In genomic region chr10:102055647-102056419, GRCh38 we compare ENCODE assay signal across 1 cellular context.
TF ChIP-seq lines count a peak whose summit lies in the region.

A gene with protein sequence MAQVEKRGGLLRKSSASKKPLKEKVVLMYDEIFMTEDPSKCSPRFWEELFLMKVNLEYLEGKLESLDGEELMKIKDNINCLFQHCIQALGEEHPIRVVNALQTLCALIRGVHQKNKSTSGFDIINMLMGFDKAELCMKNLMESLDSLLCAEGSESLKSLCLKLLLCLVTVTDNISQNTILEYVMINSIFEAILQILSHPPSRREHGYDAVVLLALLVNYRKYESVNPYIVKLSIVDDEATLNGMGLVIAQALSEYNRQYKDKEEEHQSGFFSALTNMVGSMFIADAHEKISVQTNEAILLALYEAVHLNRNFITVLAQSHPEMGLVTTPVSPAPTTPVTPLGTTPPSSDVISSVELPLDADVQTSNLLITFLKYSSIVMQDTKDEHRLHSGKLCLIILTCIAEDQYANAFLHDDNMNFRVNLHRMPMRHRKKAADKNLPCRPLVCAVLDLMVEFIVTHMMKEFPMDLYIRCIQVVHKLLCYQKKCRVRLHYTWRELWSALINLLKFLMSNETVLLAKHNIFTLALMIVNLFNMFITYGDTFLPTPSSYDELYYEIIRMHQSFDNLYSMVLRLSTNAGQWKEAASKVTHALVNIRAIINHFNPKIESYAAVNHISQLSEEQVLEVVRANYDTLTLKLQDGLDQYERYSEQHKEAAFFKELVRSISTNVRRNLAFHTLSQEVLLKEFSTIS (minus strand): TSS chr10:102056173. CDS start chr10:102040114, 16,059 bp downstream.

TF ChIP-seq in K562, 482 proteins besides CTCF, POLR2A, EP300 and RAD21 (continued from another document and continues in another):
- TF ChIP-seq NR2F6 (CRISPR knock-in tag; IDR thresholded peaks at IDR 0.05): no peak
- TF ChIP-seq ZNF511 (CRISPR knock-in tag; IDR thresholded peaks at IDR 0.05): peak; percentile 66; the same call in 1 of the 2 replicates
- TF ChIP-seq STAG1 (CRISPR knock-in tag; IDR thresholded peaks at IDR 0.05; ENCODE audit: borderline replicate concordance): no peak
- TF ChIP-seq HMGN3 (IDR thresholded peaks at IDR 0.05; ENCODE audit: borderline replicate concordance, extremely low read depth, insufficient read length, low read depth, low read length): peak; percentile 57
- TF ChIP-seq MTA2 (IDR thresholded peaks at IDR 0.05; ENCODE audit: low read depth): no peak
- TF ChIP-seq GABPB2 (CRISPR knock-in tag; conservative IDR thresholded peaks at IDR 0.05): no peak
- TF ChIP-seq ZNF197 (CRISPR knock-in tag; IDR thresholded peaks at IDR 0.05; ENCODE audit: low read depth): peak; percentile 52; the same call in 1 of the 2 replicates
- TF ChIP-seq, protein P1, sequence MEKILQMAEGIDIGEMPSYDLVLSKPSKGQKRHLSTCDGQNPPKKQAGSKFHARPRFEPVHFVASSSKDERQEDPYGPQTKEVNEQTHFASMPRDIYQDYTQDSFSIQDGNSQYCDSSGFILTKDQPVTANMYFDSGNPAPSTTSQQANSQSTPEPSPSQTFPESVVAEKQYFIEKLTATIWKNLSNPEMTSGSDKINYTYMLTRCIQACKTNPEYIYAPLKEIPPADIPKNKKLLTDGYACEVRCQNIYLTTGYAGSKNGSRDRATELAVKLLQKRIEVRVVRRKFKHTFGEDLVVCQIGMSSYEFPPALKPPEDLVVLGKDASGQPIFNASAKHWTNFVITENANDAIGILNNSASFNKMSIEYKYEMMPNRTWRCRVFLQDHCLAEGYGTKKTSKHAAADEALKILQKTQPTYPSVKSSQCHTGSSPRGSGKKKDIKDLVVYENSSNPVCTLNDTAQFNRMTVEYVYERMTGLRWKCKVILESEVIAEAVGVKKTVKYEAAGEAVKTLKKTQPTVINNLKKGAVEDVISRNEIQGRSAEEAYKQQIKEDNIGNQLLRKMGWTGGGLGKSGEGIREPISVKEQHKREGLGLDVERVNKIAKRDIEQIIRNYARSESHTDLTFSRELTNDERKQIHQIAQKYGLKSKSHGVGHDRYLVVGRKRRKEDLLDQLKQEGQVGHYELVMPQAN (IDR thresholded peaks at IDR 0.05; ENCODE audit: borderline replicate concordance): 0 out of 2 replicates have a peak, but pooled peaks have one; percentile 40
- TF ChIP-seq, protein P2, sequence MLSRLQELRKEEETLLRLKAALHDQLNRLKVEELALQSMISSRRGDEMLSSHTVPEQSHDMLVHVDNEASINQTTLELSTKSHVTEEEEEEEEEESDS (CRISPR knock-in tag; IDR thresholded peaks at IDR 0.05): no peak
- TF ChIP-seq ZNF24 (IDR thresholded peaks at IDR 0.05): peak; percentile 15; the same call in 1 of the 2 replicates
- TF ChIP-seq CREBBP (IDR thresholded peaks at IDR 0.05; ENCODE audit: low read depth, low read length): no peak
- TF ChIP-seq ZNF561 (CRISPR knock-in tag; conservative IDR thresholded peaks at IDR 0.05): no peak
- no peak for TF ChIP-seq LEF1 (IDR thresholded peaks at IDR 0.05)
- peak; percentile 76 for TF ChIP-seq ARID4B (CRISPR knock-in tag; IDR thresholded peaks at IDR 0.05)
- TF ChIP-seq FOXJ2 (tag; IDR thresholded peaks at IDR 0.05): peak; percentile 66; the same call in 1 of the 2 replicates
- no peak for TF ChIP-seq ZFP1 (CRISPR knock-in tag; IDR thresholded peaks at IDR 0.05)
- TF ChIP-seq, protein P3, sequence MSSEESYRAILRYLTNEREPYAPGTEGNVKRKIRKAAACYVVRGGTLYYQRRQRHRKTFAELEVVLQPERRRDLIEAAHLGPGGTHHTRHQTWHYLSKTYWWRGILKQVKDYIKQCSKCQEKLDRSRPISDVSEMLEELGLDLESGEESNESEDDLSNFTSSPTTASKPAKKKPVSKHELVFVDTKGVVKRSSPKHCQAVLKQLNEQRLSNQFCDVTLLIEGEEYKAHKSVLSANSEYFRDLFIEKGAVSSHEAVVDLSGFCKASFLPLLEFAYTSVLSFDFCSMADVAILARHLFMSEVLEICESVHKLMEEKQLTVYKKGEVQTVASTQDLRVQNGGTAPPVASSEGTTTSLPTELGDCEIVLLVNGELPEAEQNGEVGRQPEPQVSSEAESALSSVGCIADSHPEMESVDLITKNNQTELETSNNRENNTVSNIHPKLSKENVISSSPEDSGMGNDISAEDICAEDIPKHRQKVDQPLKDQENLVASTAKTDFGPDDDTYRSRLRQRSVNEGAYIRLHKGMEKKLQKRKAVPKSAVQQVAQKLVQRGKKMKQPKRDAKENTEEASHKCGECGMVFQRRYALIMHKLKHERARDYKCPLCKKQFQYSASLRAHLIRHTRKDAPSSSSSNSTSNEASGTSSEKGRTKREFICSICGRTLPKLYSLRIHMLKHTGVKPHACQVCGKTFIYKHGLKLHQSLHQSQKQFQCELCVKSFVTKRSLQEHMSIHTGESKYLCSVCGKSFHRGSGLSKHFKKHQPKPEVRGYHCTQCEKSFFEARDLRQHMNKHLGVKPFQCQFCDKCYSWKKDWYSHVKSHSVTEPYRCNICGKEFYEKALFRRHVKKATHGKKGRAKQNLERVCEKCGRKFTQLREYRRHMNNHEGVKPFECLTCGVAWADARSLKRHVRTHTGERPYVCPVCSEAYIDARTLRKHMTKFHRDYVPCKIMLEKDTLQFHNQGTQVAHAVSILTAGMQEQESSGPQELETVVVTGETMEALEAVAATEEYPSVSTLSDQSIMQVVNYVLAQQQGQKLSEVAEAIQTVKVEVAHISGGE (CRISPR knock-in tag; IDR thresholded peaks at IDR 0.05): peak in 1 of 3 experiments; percentile 59; a peak in 2 of 6 replicates
- no peak for TF ChIP-seq TEAD2 (tag; IDR thresholded peaks at IDR 0.05)
- peak; percentile 17; the same call in 1 of the 2 replicates for TF ChIP-seq TCF3 (CRISPR knock-in tag; IDR thresholded peaks at IDR 0.05)
- TF ChIP-seq, protein P4, sequence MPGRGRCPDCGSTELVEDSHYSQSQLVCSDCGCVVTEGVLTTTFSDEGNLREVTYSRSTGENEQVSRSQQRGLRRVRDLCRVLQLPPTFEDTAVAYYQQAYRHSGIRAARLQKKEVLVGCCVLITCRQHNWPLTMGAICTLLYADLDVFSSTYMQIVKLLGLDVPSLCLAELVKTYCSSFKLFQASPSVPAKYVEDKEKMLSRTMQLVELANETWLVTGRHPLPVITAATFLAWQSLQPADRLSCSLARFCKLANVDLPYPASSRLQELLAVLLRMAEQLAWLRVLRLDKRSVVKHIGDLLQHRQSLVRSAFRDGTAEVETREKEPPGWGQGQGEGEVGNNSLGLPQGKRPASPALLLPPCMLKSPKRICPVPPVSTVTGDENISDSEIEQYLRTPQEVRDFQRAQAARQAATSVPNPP (IDR thresholded peaks at IDR 0.05; ENCODE audit: borderline replicate concordance, insufficient read depth, insufficient read length): no peak
- TF ChIP-seq, protein P5, sequence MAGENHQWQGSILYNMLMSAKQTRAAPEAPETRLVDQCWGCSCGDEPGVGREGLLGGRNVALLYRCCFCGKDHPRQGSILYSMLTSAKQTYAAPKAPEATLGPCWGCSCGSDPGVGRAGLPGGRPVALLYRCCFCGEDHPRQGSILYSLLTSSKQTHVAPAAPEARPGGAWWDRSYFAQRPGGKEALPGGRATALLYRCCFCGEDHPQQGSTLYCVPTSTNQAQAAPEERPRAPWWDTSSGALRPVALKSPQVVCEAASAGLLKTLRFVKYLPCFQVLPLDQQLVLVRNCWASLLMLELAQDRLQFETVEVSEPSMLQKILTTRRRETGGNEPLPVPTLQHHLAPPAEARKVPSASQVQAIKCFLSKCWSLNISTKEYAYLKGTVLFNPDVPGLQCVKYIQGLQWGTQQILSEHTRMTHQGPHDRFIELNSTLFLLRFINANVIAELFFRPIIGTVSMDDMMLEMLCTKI (IDR thresholded peaks at IDR 0.05; ENCODE audit: partially characterized antibody): no peak
- peak; percentile 27 for TF ChIP-seq TAF1 (IDR thresholded peaks at IDR 0.05; ENCODE audit: control insufficient read depth, extremely low read depth, insufficient read depth, low read length, severe bottlenecking)
- TF ChIP-seq NUFIP1 (IDR thresholded peaks at IDR 0.05; ENCODE audit: partially characterized antibody): no peak
- no peak for TF ChIP-seq CBX3 (IDR thresholded peaks at IDR 0.05; ENCODE audit: borderline replicate concordance in 1 of 2, low read length in 2 of 2)
- peak; percentile 47; the same call in 1 of the 2 replicates for TF ChIP-seq ZKSCAN1 (IDR thresholded peaks at IDR 0.05; ENCODE audit: low read depth, low read length)
- peak; percentile 63 to 83; a peak in 3 of 4 replicates for TF ChIP-seq MNT (conservative IDR thresholded peaks at IDR 0.05)
- peak; percentile 92 for TF ChIP-seq HCFC1 (IDR thresholded peaks at IDR 0.05; ENCODE audit: low read depth, low read length)
- no peak for TF ChIP-seq C11orf30 (IDR thresholded peaks at IDR 0.05; ENCODE audit: low read depth)
- TF ChIP-seq KDM4B (IDR thresholded peaks at IDR 0.05; ENCODE audit: borderline replicate concordance in 2 of 2, low read depth in 1 of 2): no peak; a peak in 1 of 4 replicates
- TF ChIP-seq GTF2E2 (tag; IDR thresholded peaks at IDR 0.05): peak; percentile 32; the same call in 1 of the 2 replicates
- TF ChIP-seq ELK3 (CRISPR knock-in tag; IDR thresholded peaks at IDR 0.05): no peak
- no peak for TF ChIP-seq ZNF79 (CRISPR knock-in tag; IDR thresholded peaks at IDR 0.05; ENCODE audit: low read depth)
- peak; percentile 55; the same call in 1 of the 2 replicates for TF ChIP-seq TARDBP (IDR thresholded peaks at IDR 0.05)
- peak; percentile 35 for TF ChIP-seq KDM5B (IDR thresholded peaks at IDR 0.05; ENCODE audit: insufficient replicate concordance, low read depth, low read length)
- TF ChIP-seq TEAD1 (CRISPR knock-in tag; IDR thresholded peaks at IDR 0.05): peak in 1 of 2 experiments; percentile 88; a peak in 2 of 4 replicates
